Comparison of ENCODE assay signal across 11 cellular contexts in genomic region chr12:57816855-57817151, GRCh38. TPM values are rescaled to one million over a fixed set of nuclear protein-coding genes. Genes with fewer than 3 reads are reported as not detected.
A peak's percentile ranks its signal among the peaks of the same experiment; 100 is the strongest.
DNase-seq lines count a peak whose midpoint lies in the region; ATAC-seq, FAIRE-seq and TF ChIP-seq lines count a peak whose summit lies in the region.
"Had no signal": no experiment of that assay in that cellular context is flagged by ENCODE, and none has a peak within 500 bp of the region (broad histone marks: within the 10 kb centered on the region; RNA-seq: fewer than 3 reads in every experiment).

No MANE protein-coding gene starts in this region.

- H3K4me3 ChIP-seq in CD8-positive, alpha-beta T cell (ENCODE audit: low read depth, low read length) = no peak overlapping the region
- H3K4me3 ChIP-seq in fibroblast of mammary gland (ENCODE audit: control insufficient read depth, low read depth, low read length) = no peak overlapping the region

- no peaks in the 10 kb centered on the region for H3K4me1 Mint-ChIP-seq in CD8-positive, alpha-beta T cell (ENCODE audit: low read depth)

- no peak for DNase-seq in CD8-positive, alpha-beta T cell
- DNase-seq in OCI-M1 (lab: John Stamatoyannopoulos, UW) (peak; percentile 84), fibroblast of mammary gland (ENCODE audit: low read depth) (peak; percentile 77), posterior vena cava (ENCODE audit: low spot score) (peak; percentile 80), AG08395 (ENCODE audit: low spot score) (no peak), HTR-8/SVneo (ENCODE audit: insufficient read length, low spot score) (no peak), SHP77 treated with DMSO at 0.1 percent for 48 hours (lab: John Stamatoyannopoulos, UW) (no peak)
- DNase-seq in stimulated activated CD4-positive, alpha-beta T cell treated with anti-CD3 and anti-CD28 coated beads, Interleukin-4, amount 100 ng/mL, for 1 hour = no peak
- DNase-seq: activated naive CD4-positive, alpha-beta T cell; HFFc6; NCI-H187 treated with DMSO at 0.1 percent for 48 hours had no signal

- H3K27me3 ChIP-seq in CD8-positive, alpha-beta T cell (ENCODE audit: insufficient read depth, low read length) = no peaks in the 10 kb centered on the region

- POLR2A ChIA-PET in CD8-positive, alpha-beta T cell (lab: Charles Lee) = interaction anchor here (1.0 to 1.6 kb wide), 4 partner anchors 9 to 82 kb away, joined by 3 to 4 read pairs (median 4); no protein-coding TSS in a partner anchor

- H3K36me3 Mint-ChIP-seq in CD8-positive, alpha-beta T cell = peaks cover 29% of the 10 kb centered on the region

- FAIRE-seq in HTR-8/SVneo (lab: Jason Lieb, UNC) = no peak

- H3K4me1 ChIP-seq in CD8-positive, alpha-beta T cell (ENCODE audit: insufficient read depth, low read length) = no peaks in the 10 kb centered on the region

- no peaks in the 10 kb centered on the region for H3K9me3 Mint-ChIP-seq in CD8-positive, alpha-beta T cell
- H3K9me3 Mint-ChIP-seq: HFFc6 had no signal

- intact Hi-C loops in CD8-positive, alpha-beta T cell (cut with DNase I, micrococcal nuclease) = no loop called here
- intact Hi-C loops in posterior vena cava (cut with DNase I) = no loop called here

- H3K4me3 Mint-ChIP-seq in CD8-positive, alpha-beta T cell = no peak overlapping the region
- H3K4me3 Mint-ChIP-seq: HFFc6 had no signal

- no peaks in the 10 kb centered on the region for H3K9me3 ChIP-seq in CD8-positive, alpha-beta T cell (ENCODE audit: low read length)

- peak overlapping the region; percentile 49 for H3K27ac Mint-ChIP-seq in CD8-positive, alpha-beta T cell
- H3K27ac Mint-ChIP-seq: HFFc6 had no signal

- no peak for TF ChIP-seq CTCF in CD8-positive, alpha-beta T cell (IDR thresholded peaks at IDR 0.05)
- no peak for TF ChIP-seq CTCF in fibroblast of mammary gland (conservative IDR thresholded peaks at IDR 0.05; ENCODE audit: control insufficient read depth, insufficient read depth, low read depth, low read length)

- no peak overlapping the region for H3K27ac ChIP-seq in CD8-positive, alpha-beta T cell (ENCODE audit: low read depth, low read length)

- CTCF ChIA-PET in CD8-positive, alpha-beta T cell (lab: Charles Lee) = interaction anchor here (1.4 to 5.7 kb wide), 6 partner anchors 10 to 108 kb away, joined by 3 to 29 read pairs (median 8); no protein-coding TSS in a partner anchor

- H3K36me3 ChIP-seq in CD8-positive, alpha-beta T cell (ENCODE audit: insufficient read depth, low read length) = peaks cover 9% of the 10 kb centered on the region

- ATAC-seq in CD8-positive, alpha-beta T cell = no peak

- no peaks in the 10 kb centered on the region for H3K27me3 Mint-ChIP-seq in CD8-positive, alpha-beta T cell (ENCODE audit: low read depth)

RNA-seq across cellular contexts. Expression of gene AVIL, which starts 1.7 kb away (rescaled TPM):
- 1 to 10 TPM in 1 of 2 experiments, under 1 TPM in 1; 0.65 to 1.1 TPM for total RNA-seq in CD8-positive, alpha-beta T cell
- total RNA-seq in posterior vena cava = 1 to 10 TPM; 5.6 to 6.3 TPM

RNA-seq across cellular contexts. Expression of gene CTDSP2, which starts 29.7 kb away (rescaled TPM):
- total RNA-seq in CD8-positive, alpha-beta T cell = 10 to 100 TPM; 68.1 to 70.5 TPM
- total RNA-seq in posterior vena cava = 100 to 1,000 TPM; 135 to 138 TPM

RNA-seq across cellular contexts. Expression of gene TSFM, which starts 34.2 kb away (rescaled TPM):
- total RNA-seq in CD8-positive, alpha-beta T cell = 10 to 100 TPM; 37.0 to 37.1 TPM
- 10 to 100 TPM; 15.9 to 16.4 TPM for total RNA-seq in posterior vena cava

RNA-seq across cellular contexts. Expression of gene EEF1AKMT3, which starts 44.4 kb away (rescaled TPM):
- 1 to 10 TPM in 1 of 2 experiments, under 1 TPM in 1; 0.81 to 1.7 TPM for total RNA-seq in CD8-positive, alpha-beta T cell
- total RNA-seq in posterior vena cava = 1 to 10 TPM; 7.9 to 9.3 TPM

RNA-seq across cellular contexts. Expression of gene METTL1, which starts 44.9 kb away (rescaled TPM):
- total RNA-seq in CD8-positive, alpha-beta T cell = 10 to 100 TPM; 14.0 to 20.0 TPM
- 10 to 100 TPM; 16.6 to 22.8 TPM for total RNA-seq in posterior vena cava

Comparison
In these comparisons a context has a peak if more than half of its experiments do, and no peak if none do; other contexts are left out.
1. DNase-seq: peak in OCI-M1 (single experiment), fibroblast of mammary gland (single experiment) and posterior vena cava (single experiment); none in CD8-positive, alpha-beta T cell (0 of 7), stimulated activated CD4-positive, alpha-beta T cell treated with anti-CD3 and anti-CD28 coated beads, Interleukin-4, amount 100 ng/mL, for 1 hour (single experiment), AG08395 (single experiment), HTR-8/SVneo (single experiment) and SHP77 treated with DMSO at 0.1 percent for 48 hours (single experiment).